In the genomic region with DNA sequence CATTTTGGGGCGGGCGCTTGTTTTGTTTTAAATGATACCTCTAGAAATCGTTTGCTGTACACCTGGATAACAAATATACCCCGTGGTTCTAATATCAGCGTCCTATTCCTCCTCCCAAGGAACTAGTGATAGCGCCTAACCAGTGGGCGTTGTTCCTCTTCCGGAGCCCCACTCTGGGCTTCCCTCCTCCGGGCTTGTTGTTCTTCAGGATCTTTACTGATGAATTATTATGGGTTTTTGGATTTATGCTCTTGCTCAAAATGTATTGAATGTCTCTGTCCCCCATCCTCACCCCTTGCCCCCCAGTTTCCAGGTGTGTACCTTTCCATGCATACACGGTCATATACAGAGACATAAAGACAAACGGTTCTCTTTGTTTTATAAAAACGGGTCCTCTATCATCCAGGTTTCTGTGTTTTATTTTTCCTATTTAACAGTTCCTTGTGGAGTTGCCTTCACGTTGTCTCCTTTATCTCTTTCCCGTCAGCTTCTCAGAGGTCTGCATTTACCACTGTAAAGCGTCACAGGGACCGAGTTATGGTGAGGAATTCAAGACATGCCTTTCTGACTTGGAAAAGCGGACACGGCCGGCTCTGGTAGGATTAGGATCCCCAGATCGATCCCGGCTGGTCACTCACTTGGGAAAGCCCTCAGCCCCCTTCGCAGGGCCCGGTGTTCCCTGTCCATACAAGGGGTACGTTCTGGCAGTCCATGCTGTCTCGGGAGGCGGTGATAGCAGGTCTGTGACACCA, we compare ENCODE assay signal across 8 cellular contexts. TPM values are rescaled to one million over a fixed set of nuclear protein-coding genes. Genes with fewer than 3 reads are reported as not detected.
A peak's percentile ranks its signal among the peaks of the same experiment; 100 is the strongest.
DNase-seq lines count a peak whose midpoint lies in the region; ATAC-seq, FAIRE-seq and TF ChIP-seq lines count a peak whose summit lies in the region.

No MANE protein-coding gene starts in this region.

- TF ChIP-seq POLR2A in endothelial cell of umbilical vein (IDR thresholded peaks at IDR 0.05; ENCODE audit: low read depth, low read length), result no peak

- H3K27me3 ChIP-seq in CD4-positive, alpha-beta T cell (ENCODE audit: control insufficient read depth, insufficient read depth, low read length), result peaks cover 35% of the 10 kb centered on the region
- H3K27me3 ChIP-seq in endothelial cell of umbilical vein (ENCODE audit: control insufficient read depth in 2 of 2, insufficient read depth in 2 of 2, low read length in 2 of 2), result peaks cover 26 to 41% of the 10 kb centered on the region in 2 experiments

- intact Hi-C loops in CD4-positive, alpha-beta T cell (cut with DNase I, micrococcal nuclease), result loop anchor here in 1 of 2 experiments (2.0 kb wide), 1 partner anchor 19 kb away; no protein-coding TSS in a partner anchor
- intact Hi-C loops in endothelial cell of umbilical vein (cut with micrococcal nuclease), result loop anchor here (2.0 kb wide), 1 partner anchor 59 kb away; no protein-coding TSS in a partner anchor

- H3K9me3 ChIP-seq in CD4-positive, alpha-beta T cell (ENCODE audit: control insufficient read depth, low read length), result no peaks in the 10 kb centered on the region
- no peaks in the 10 kb centered on the region for H3K9me3 ChIP-seq in endothelial cell of umbilical vein (replicated peaks; ENCODE audit: control insufficient read depth, insufficient read depth, low read length)

- no TSS peak for BruUV-seq in endothelial cell of umbilical vein (replicated peaks; lab: Mats Ljungman, UMichigan)

- no peaks in the 10 kb centered on the region for H3K36me3 Mint-ChIP-seq in CD4-positive, alpha-beta T cell (ENCODE audit: low read depth)
- no peaks in the 10 kb centered on the region for H3K36me3 Mint-ChIP-seq in osteocyte (ENCODE audit: unreplicated experiment)

- peak overlapping the region; percentile 90 for H3K4me2 ChIP-seq in endothelial cell of umbilical vein (ENCODE audit: insufficient read depth, low read length)

- H3K9me3 Mint-ChIP-seq in CD4-positive, alpha-beta T cell, result no peaks in the 10 kb centered on the region
- no peaks in the 10 kb centered on the region for H3K9me3 Mint-ChIP-seq in osteocyte (ENCODE audit: unreplicated experiment)

- H4K20me1 ChIP-seq in endothelial cell of umbilical vein (replicated peaks; ENCODE audit: control insufficient read depth, extremely low read depth, insufficient read depth, low read length), result no peaks in the 10 kb centered on the region

- POLR2A ChIA-PET in CD4-positive, alpha-beta T cell (lab: Charles Lee), result interaction anchor here (1.3 kb wide), 1 partner anchor 52 kb away, joined by 3 read pairs; no protein-coding TSS in a partner anchor
- POLR2A ChIA-PET in endothelial cell of umbilical vein (lab: Charles Lee), result no interaction called here

- no peak for TF ChIP-seq CTCF in CD4-positive, alpha-beta T cell (IDR thresholded peaks at IDR 0.05)
- TF ChIP-seq CTCF in endothelial cell of umbilical vein (IDR thresholded peaks at IDR 0.05; ENCODE audit: extremely low read depth in 1 of 2, insufficient read depth in 1 of 2, low read depth in 1 of 2, low read length in 2 of 2) (no peak), osteocyte (IDR thresholded peaks at IDR 0.05) (no peak)

- H2AFZ ChIP-seq in endothelial cell of umbilical vein (ENCODE audit: low read depth, low read length), result peak overlapping the region; percentile 76

- H3K4me1 ChIP-seq in endothelial cell of umbilical vein (ENCODE audit: control insufficient read depth, extremely low read depth, insufficient read depth, low read length), result peaks cover 21% of the 10 kb centered on the region

- no peaks in the 10 kb centered on the region for H3K36me3 ChIP-seq in endothelial cell of umbilical vein (ENCODE audit: control insufficient read depth in 2 of 2, extremely low read depth in 1 of 2, insufficient read depth in 2 of 2, low read length in 2 of 2)

- no peak for DNase-seq in CD4-positive, alpha-beta T cell
- DNase-seq in NCI-H748 treated with DMSO at 0.1 percent for 48 hours (lab: John Stamatoyannopoulos, UW) (peak; percentile 70), endothelial cell of umbilical vein (ENCODE audit: low read depth, low spot score) (peak; percentile 10), osteocyte (ENCODE audit: extremely low spot score, unreplicated experiment) (no peak), HuH-7.5 (ENCODE audit: low spot score) (no peak), D341Med (ENCODE audit: low spot score) (no peak)

- peaks cover 57% of the 10 kb centered on the region for H3K27me3 Mint-ChIP-seq in CD4-positive, alpha-beta T cell
- peaks cover 5% of the 10 kb centered on the region for H3K27me3 Mint-ChIP-seq in osteocyte (ENCODE audit: unreplicated experiment)

- no peak for ATAC-seq in CD4-positive, alpha-beta T cell (ENCODE audit: poor library complexity)
- no peak for ATAC-seq in GM18868 (IDR thresholded peaks at IDR 0.05; ENCODE audit: unreplicated experiment)
- ATAC-seq in HG03095 (IDR thresholded peaks at IDR 0.05; ENCODE audit: unreplicated experiment), result no peak

- peak overlapping the region; percentile 71 for H3K27ac Mint-ChIP-seq in CD4-positive, alpha-beta T cell
- H3K27ac Mint-ChIP-seq in osteocyte (ENCODE audit: unreplicated experiment), result peak overlapping the region; percentile 81

- FAIRE-seq in endothelial cell of umbilical vein (lab: Jason Lieb, UNC), result peak; percentile 43

- peak overlapping the region; percentile 76 for H3K4me3 Mint-ChIP-seq in CD4-positive, alpha-beta T cell
- peak overlapping the region; percentile 84 for H3K4me3 Mint-ChIP-seq in osteocyte (ENCODE audit: unreplicated experiment)

- CTCF ChIA-PET in CD4-positive, alpha-beta T cell (lab: Charles Lee), result interaction anchor here (2.1 kb wide), 1 partner anchor 188 kb away, joined by 4 read pairs; no protein-coding TSS in a partner anchor
- CTCF ChIA-PET in endothelial cell of umbilical vein (lab: Charles Lee), result interaction anchor here (0.9 to 1.7 kb wide), 9 partner anchors 11 to 163 kb away, joined by 3 to 9 read pairs (median 3); a partner anchor contains a TSS

- H3K27ac ChIP-seq in CD4-positive, alpha-beta T cell (ENCODE audit: low read depth, low read length), result peak overlapping the region; percentile 63
- H3K27ac ChIP-seq in endothelial cell of umbilical vein (ENCODE audit: insufficient read depth, low read depth, low read length), result no peak overlapping the region

- dilution Hi-C loops in endothelial cell of umbilical vein (cut with MboI; ENCODE audit: extremely low pct_ligation_motif_present, low sequenced_read_pairs), result no loop called here

- H3K4me3 ChIP-seq in endothelial cell of umbilical vein (replicated peaks in 1 of 3; ENCODE audit: insufficient read depth in 1 of 3, low read depth in 1 of 3, low read length in 3 of 3), result peak overlapping the region; percentile 78 to 94 (median 84)

- H3K9me1 ChIP-seq in endothelial cell of umbilical vein (replicated peaks; ENCODE audit: control insufficient read depth, extremely low read depth, insufficient read depth, low read length), result no peaks in the 10 kb centered on the region

- peaks cover 2% of the 10 kb centered on the region for H3K79me2 ChIP-seq in endothelial cell of umbilical vein (ENCODE audit: control insufficient read depth, insufficient read depth, low read length)

- no peak overlapping the region for H3K9ac ChIP-seq in endothelial cell of umbilical vein (replicated peaks; ENCODE audit: extremely low read depth, insufficient read depth, low read length)

- peaks cover 50% of the 10 kb centered on the region for H3K4me1 Mint-ChIP-seq in CD4-positive, alpha-beta T cell (ENCODE audit: low read depth)
- peaks cover 47% of the 10 kb centered on the region for H3K4me1 Mint-ChIP-seq in osteocyte (ENCODE audit: unreplicated experiment)

TF ChIP-seq in endothelial cell of umbilical vein, 7 proteins besides CTCF, POLR2A, EP300 and RAD21:
- no peak for TF ChIP-seq MYC (IDR thresholded peaks at IDR 0.05; ENCODE audit: low read depth, low read length)
- no peak for TF ChIP-seq FOS (IDR thresholded peaks at IDR 0.05; ENCODE audit: borderline replicate concordance, insufficient read depth, low read length)
- TF ChIP-seq EZH2 (IDR thresholded peaks at IDR 0.05; ENCODE audit: borderline replicate concordance, low read depth, low read length, severe bottlenecking), result no peak
- no peak for TF ChIP-seq POLR2AphosphoS5 (IDR thresholded peaks at IDR 0.05; ENCODE audit: insufficient read depth, low read depth, low read length)
- no peak for TF ChIP-seq JUN (IDR thresholded peaks at IDR 0.05; ENCODE audit: borderline replicate concordance, insufficient read depth, insufficient read length, low read depth)
- TF ChIP-seq, protein P1, sequence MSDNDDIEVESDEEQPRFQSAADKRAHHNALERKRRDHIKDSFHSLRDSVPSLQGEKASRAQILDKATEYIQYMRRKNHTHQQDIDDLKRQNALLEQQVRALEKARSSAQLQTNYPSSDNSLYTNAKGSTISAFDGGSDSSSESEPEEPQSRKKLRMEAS (IDR thresholded peaks at IDR 0.05; ENCODE audit: insufficient read depth, insufficient read length), result no peak
- no peak for TF ChIP-seq GATA2 (IDR thresholded peaks at IDR 0.05; ENCODE audit: insufficient read depth, insufficient read length, low read depth, low read length)

RNA-seq across cellular contexts. Expression of a gene that starts 0.7 kb away (rescaled TPM):
- total RNA-seq in CD4-positive, alpha-beta T cell, result 10 to 100 TPM; 12.1 to 13.3 TPM
- total RNA-seq in endothelial cell of umbilical vein, result 6.9 and 8.0 TPM in 2 replicates
- polyA plus RNA-seq in endothelial cell of umbilical vein, result 6.6 and 12.4 TPM in 2 replicates
- polyA plus RNA-seq in endothelial cell of umbilical vein (2011; cell fraction: cytosol; rRNA removed), result 6.5 and 7.2 TPM in 2 replicates
- 24.3 and 25.4 TPM in 2 replicates for polyA plus RNA-seq in endothelial cell of umbilical vein (2011; cell fraction: nucleus; rRNA removed)
- 6.9 and 10.1 TPM in 2 replicates for polyA plus RNA-seq in endothelial cell of umbilical vein (2012)
- polyA minus RNA-seq in endothelial cell of umbilical vein, result 9.2 and 10.9 TPM in 2 replicates
- 17.1 TPM for polyA minus RNA-seq in endothelial cell of umbilical vein (2011; cell fraction: cytosol; rRNA and poly(A)+ RNA removed)
- 5.8 and 8.1 TPM in 2 replicates for polyA minus RNA-seq in endothelial cell of umbilical vein (2011; cell fraction: nucleus; rRNA and poly(A)+ RNA removed)
- total RNA-seq in osteocyte, result 96.3 and 98.3 TPM in 2 replicates

Comparison
In these comparisons a context has a peak if more than half of its experiments do, and no peak if none do; other contexts are left out.
1. DNase-seq: peak in NCI-H748 treated with DMSO at 0.1 percent for 48 hours (single experiment) and endothelial cell of umbilical vein (single experiment); none in CD4-positive, alpha-beta T cell (0 of 10), osteocyte (single experiment), HuH-7.5 (single experiment) and D341Med (single experiment).